ENCODE assay signal across 15 cellular contexts in the genomic region with DNA sequence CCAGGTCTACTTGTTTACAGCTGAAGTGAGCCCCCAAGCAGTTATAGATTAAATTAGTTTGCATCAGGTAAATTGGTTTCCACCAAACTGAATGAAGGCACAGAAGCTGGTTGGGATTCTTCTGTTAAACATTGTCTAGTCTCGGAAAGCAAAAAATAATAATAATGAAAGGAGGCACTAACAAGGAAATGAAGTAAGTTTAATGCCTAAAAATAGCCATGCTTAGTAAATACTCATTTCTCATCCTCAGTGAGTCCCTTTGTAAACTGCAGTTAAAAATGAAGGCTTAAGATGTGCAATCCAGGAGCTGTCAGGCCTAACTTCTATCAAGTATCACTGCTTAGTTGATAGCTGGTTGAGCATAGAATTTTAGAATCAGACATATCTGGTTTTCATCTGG.
DNase-seq lines count a peak whose midpoint lies in the region; ATAC-seq and TF ChIP-seq lines count a peak whose summit lies in the region.
"Had no signal": no experiment of that assay in that cellular context is flagged by ENCODE, and none has a peak within 500 bp of the region (broad histone marks: within the 10 kb centered on the region; RNA-seq: fewer than 3 reads in every experiment).

No MANE protein-coding gene starts in this region.

- no peak for ATAC-seq in stimulated activated naive CD8-positive, alpha-beta T cell treated with anti-CD3 and anti-CD28 coated beads, Interleukin-15, Interleukin-2, amounts not matched to agents 100 U/mL and 50 U/mL, for 24 hours
- ATAC-seq in activated T-helper 17 cell treated with anti-CD3 and anti-CD28 coated beads, Interleukin-2, amount 50 U/mL, for 72 hours (replicated peaks): no peak
- ATAC-seq in activated CD4-positive, CD25-positive, alpha-beta regulatory T cell treated with anti-CD3 and anti-CD28 coated beads, Interleukin-2, amount 50 U/mL, for 24 hours: no peak
- ATAC-seq: SK-N-SH treated with all-trans-retinoic acid at 6 μM for 48 hours had no signal

- DNase-seq in stimulated activated naive CD8-positive, alpha-beta T cell treated with anti-CD3 and anti-CD28 coated beads, Interleukin-15, Interleukin-2, amounts not matched to agents 100 U/mL and 50 U/mL, for 24 hours: no peak
- no peak for DNase-seq in vagina (ENCODE audit: extremely low spot score in 2 of 2)
- DNase-seq in NCI-H2227 (lab: John Stamatoyannopoulos, UW; ENCODE audit: unreplicated experiment): no peak
- no peak for DNase-seq in NCI-H187 treated with DMSO at 0.1 percent for 48 hours (lab: John Stamatoyannopoulos, UW)
- DNase-seq: BE2C, dorsolateral prefrontal cortex, mesenchymal stem cell, NCI-H446, nucleus accumbens had no signal

- H3K9me3 Mint-ChIP-seq in stimulated activated naive CD8-positive, alpha-beta T cell treated with anti-CD3 and anti-CD28 coated beads, Interleukin-15, Interleukin-2, amounts not matched to agents 100 ng/mL and 50 ng/mL, for 24 hours: peaks cover 5% of the 10 kb centered on the region
- peaks cover 6% of the 10 kb centered on the region for H3K9me3 Mint-ChIP-seq in activated T-helper 17 cell treated with anti-CD3 and anti-CD28 coated beads, Interleukin-2, amount 50 U/mL, for 72 hours

- no peak overlapping the region for H3K9ac ChIP-seq in muscle layer of colon (ENCODE audit: low read length)
- H3K9ac ChIP-seq: KMS-11 had no signal

- no peaks in the 10 kb centered on the region for H3K9me3 ChIP-seq in muscle layer of colon (ENCODE audit: low read length)
- no peaks in the 10 kb centered on the region for H3K9me3 ChIP-seq in vagina
- H3K9me3 ChIP-seq: BE2C had no signal

- no peak for TF ChIP-seq CTCF in vagina (IDR thresholded peaks at IDR 0.05)

- H3K4me3 ChIP-seq in muscle layer of colon (ENCODE audit: low read depth in 1 of 2, low read length in 2 of 2): no peak overlapping the region
- no peak overlapping the region for H3K4me3 ChIP-seq in vagina
- H3K4me3 ChIP-seq: dorsolateral prefrontal cortex had no signal

- H3K36me3 ChIP-seq in muscle layer of colon (ENCODE audit: insufficient read depth, low read length) (no peaks in the 10 kb centered on the region), vagina (no peaks in the 10 kb centered on the region)
- H3K36me3 ChIP-seq: BE2C had no signal

- peaks cover 93% of the 10 kb centered on the region for H3K4me1 Mint-ChIP-seq in stimulated activated naive CD8-positive, alpha-beta T cell treated with anti-CD3 and anti-CD28 coated beads, Interleukin-15, Interleukin-2, amounts not matched to agents 100 ng/mL and 50 ng/mL, for 24 hours (ENCODE audit: low read depth)
- peaks cover 64% of the 10 kb centered on the region for H3K4me1 Mint-ChIP-seq in activated T-helper 17 cell treated with anti-CD3 and anti-CD28 coated beads, Interleukin-2, amount 50 U/mL, for 72 hours

- peaks cover 38% of the 10 kb centered on the region for H3K4me1 ChIP-seq in muscle layer of colon (ENCODE audit: insufficient read depth, low read length)
- peaks cover 53% of the 10 kb centered on the region for H3K4me1 ChIP-seq in vagina

- H3K27me3 ChIP-seq in muscle layer of colon (ENCODE audit: control insufficient read depth in 1 of 2, insufficient read depth in 2 of 2, low read length in 2 of 2): no peaks in the 10 kb centered on the region
- H3K27me3 ChIP-seq in vagina: no peaks in the 10 kb centered on the region
- H3K27me3 ChIP-seq: BE2C, dorsolateral prefrontal cortex had no signal

- no peaks in the 10 kb centered on the region for H3K27me3 Mint-ChIP-seq in stimulated activated naive CD8-positive, alpha-beta T cell treated with anti-CD3 and anti-CD28 coated beads, Interleukin-15, Interleukin-2, amounts not matched to agents 100 ng/mL and 50 ng/mL, for 24 hours
- no peaks in the 10 kb centered on the region for H3K27me3 Mint-ChIP-seq in activated T-helper 17 cell treated with anti-CD3 and anti-CD28 coated beads, Interleukin-2, amount 50 U/mL, for 72 hours

- H3K27ac Mint-ChIP-seq in stimulated activated naive CD8-positive, alpha-beta T cell treated with anti-CD3 and anti-CD28 coated beads, Interleukin-15, Interleukin-2, amounts not matched to agents 100 ng/mL and 50 ng/mL, for 24 hours: peak overlapping the region; percentile 37
- H3K27ac Mint-ChIP-seq in activated T-helper 17 cell treated with anti-CD3 and anti-CD28 coated beads, Interleukin-2, amount 50 U/mL, for 72 hours: peak overlapping the region; percentile 60

- H3K4me3 Mint-ChIP-seq in stimulated activated naive CD8-positive, alpha-beta T cell treated with anti-CD3 and anti-CD28 coated beads, Interleukin-15, Interleukin-2, amounts not matched to agents 100 ng/mL and 50 ng/mL, for 24 hours: no peak overlapping the region
- H3K4me3 Mint-ChIP-seq in activated T-helper 17 cell treated with anti-CD3 and anti-CD28 coated beads, Interleukin-2, amount 50 U/mL, for 72 hours: peak overlapping the region; percentile 76

- no peak for TF ChIP-seq POLR2A in vagina (IDR thresholded peaks at IDR 0.05)

- peaks cover 12% of the 10 kb centered on the region for H3K36me3 Mint-ChIP-seq in stimulated activated naive CD8-positive, alpha-beta T cell treated with anti-CD3 and anti-CD28 coated beads, Interleukin-15, Interleukin-2, amounts not matched to agents 100 ng/mL and 50 ng/mL, for 24 hours (ENCODE audit: low read depth)
- H3K36me3 Mint-ChIP-seq in activated T-helper 17 cell treated with anti-CD3 and anti-CD28 coated beads, Interleukin-2, amount 50 U/mL, for 72 hours (ENCODE audit: low read depth): peaks cover 6% of the 10 kb centered on the region

- intact Hi-C loops in vagina (cut with DNase I): no loop called here

- peak overlapping the region; percentile 37 for H3K27ac ChIP-seq in muscle layer of colon (ENCODE audit: low read depth, low read length)
- peak overlapping the region; percentile 67 for H3K27ac ChIP-seq in vagina
- H3K27ac ChIP-seq: KMS-11 had no signal
